Comparison of ENCODE assay signal across 11 cellular contexts in genomic region chr3:174101244-174101643, GRCh38.
A peak's percentile ranks its signal among the peaks of the same experiment; 100 is the strongest.
DNase-seq lines count a peak whose midpoint lies in the region; ATAC-seq and FAIRE-seq lines count a peak whose summit lies in the region.
"Had no signal": no experiment of that assay in that cellular context is flagged by ENCODE, and none has a peak within 500 bp of the region (broad histone marks: within the 10 kb centered on the region; RNA-seq: fewer than 3 reads in every experiment).

No MANE protein-coding gene starts in this region.

- FAIRE-seq in GM19239 (lab: Jason Lieb, UNC): no peak
- FAIRE-seq in frontal cortex (lab: Jason Lieb, UNC): no peak

- ATAC-seq in GM21381 (IDR thresholded peaks at IDR 0.05; ENCODE audit: unreplicated experiment) (peak; percentile 66), HG03432 (IDR thresholded peaks at IDR 0.05; ENCODE audit: unreplicated experiment) (peak; percentile 95)
- ATAC-seq: mucosa of descending colon had no signal

- DNase-seq in DMS153 treated with DMSO at 0.1 percent for 48 hours (lab: John Stamatoyannopoulos, UW; ENCODE audit: unreplicated experiment): peak; percentile 50
- DNase-seq in RPMI7951 (ENCODE audit: low read depth): peak; percentile 61
- no peak for DNase-seq in NOMO-1 treated with dmso at 0.1 percent for 144 hours (lab: John Stamatoyannopoulos, UW; ENCODE audit: unreplicated experiment)
- DNase-seq in UCSD-AML1 (lab: John Stamatoyannopoulos, UW; ENCODE audit: unreplicated experiment): no peak
- no peak for DNase-seq in GM19239 (ENCODE audit: insufficient read length, low spot score)
- DNase-seq in frontal cortex (ENCODE audit: low spot score in 2 of 2): no peak
- DNase-seq: activated naive CD4-positive, alpha-beta T cell treated with Interleukin-2 at 50 U/mL for 16 hours; colonic mucosa; mucosa of descending colon had no signal

Comparison
In these comparisons a context has a peak if more than half of its experiments do, and no peak if none do; other contexts are left out.
1. DNase-seq: peak in DMS153 treated with DMSO at 0.1 percent for 48 hours (single experiment) and RPMI7951 (single experiment); none in NOMO-1 treated with dmso at 0.1 percent for 144 hours (single experiment), UCSD-AML1 (single experiment), GM19239 (single experiment) and frontal cortex (0 of 2).